ENCODE assay signal across 16 cellular contexts in the genomic region with DNA sequence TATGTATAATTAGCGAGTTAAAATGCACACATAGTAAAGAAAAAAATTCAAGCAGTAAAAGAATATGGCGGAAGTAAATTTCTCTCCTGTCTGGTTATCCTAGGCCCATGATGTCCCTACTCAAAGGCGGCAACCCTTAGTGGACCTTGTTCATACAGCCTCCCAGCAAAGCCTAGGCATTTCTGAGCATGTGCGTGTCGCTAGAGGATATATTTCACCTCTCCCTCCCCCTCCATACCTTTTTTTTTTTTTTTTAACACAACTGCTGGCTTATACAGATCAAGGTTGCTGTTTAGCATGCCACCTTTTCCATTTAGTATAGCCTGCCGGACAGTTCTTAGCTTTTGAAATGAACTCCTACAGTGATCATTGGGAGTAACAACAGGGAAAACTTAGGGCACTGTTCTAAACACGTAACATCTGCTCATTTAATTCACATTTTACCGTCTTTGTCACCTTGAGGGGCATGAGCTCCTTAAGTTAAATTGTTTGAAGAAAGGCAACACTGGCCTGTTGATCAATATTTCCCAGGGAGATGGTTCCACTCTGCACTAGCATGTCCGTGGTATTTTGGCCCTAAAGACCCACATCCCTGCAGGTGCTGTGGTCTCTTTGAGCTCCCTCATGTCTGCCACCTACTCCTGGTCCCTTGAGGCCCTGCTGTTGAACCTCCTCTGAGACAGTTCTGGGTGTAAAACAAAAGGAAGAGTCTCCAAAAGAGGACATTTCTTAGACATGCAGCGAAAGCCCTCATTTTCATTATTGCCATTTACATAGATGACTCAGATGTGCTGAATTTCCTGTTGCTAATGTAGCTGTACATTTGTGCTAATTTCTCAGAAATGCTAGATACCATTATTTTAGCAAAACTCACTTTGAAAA. TPM values are rescaled to one million over a fixed set of nuclear protein-coding genes. Genes with fewer than 3 reads are reported as not detected.
DNase-seq lines count a peak whose midpoint lies in the region; ATAC-seq, FAIRE-seq and TF ChIP-seq lines count a peak whose summit lies in the region.
"Had no signal": no experiment of that assay in that cellular context is flagged by ENCODE, and none has a peak within 500 bp of the region (broad histone marks: within the 10 kb centered on the region; RNA-seq: fewer than 3 reads in every experiment).

No MANE protein-coding gene starts in this region.

- no peak for TF ChIP-seq CTCF in activated CD8-positive, alpha-beta T cell treated with anti-CD3 and anti-CD28 coated beads for 36 hours (IDR thresholded peaks at IDR 0.05)

- peak overlapping the region; percentile 80 for H3K4me2 ChIP-seq in BLaER1

- H3K27ac Mint-ChIP-seq in activated CD8-positive, alpha-beta T cell treated with anti-CD3 and anti-CD28 coated beads for 36 hours: peak overlapping the region; percentile 73
- no peak overlapping the region for H3K27ac Mint-ChIP-seq in activated T-helper 1 cell treated with anti-CD3 and anti-CD28 coated beads, Interleukin-12 subunit alpha, Interleukin-12 subunit beta, Interleukin-2, Interleukin-4 antibody, amounts not matched to agents 30 ng/mL and 10 ng/mL and 1 ng/mL, durations not matched to agents 14 hours and 24 hours and 36 hours
- H3K27ac Mint-ChIP-seq: activated naive CD4-positive, alpha-beta T cell treated with anti-CD3 and anti-CD28 coated beads, Interleukin-2, amount 10 ng/mL, durations not matched to agents 7 days and 5 days; nephron had no signal

- peaks cover 15% of the 10 kb centered on the region for H3K4me1 Mint-ChIP-seq in activated CD8-positive, alpha-beta T cell treated with anti-CD3 and anti-CD28 coated beads for 36 hours (ENCODE audit: low read depth)
- H3K4me1 Mint-ChIP-seq in activated T-helper 1 cell treated with anti-CD3 and anti-CD28 coated beads, Interleukin-12 subunit alpha, Interleukin-12 subunit beta, Interleukin-2, Interleukin-4 antibody, amounts not matched to agents 30 ng/mL and 10 ng/mL and 1 ng/mL, durations not matched to agents 14 hours and 24 hours and 36 hours (ENCODE audit: low read depth): peaks cover 7% of the 10 kb centered on the region

- no peak overlapping the region for H3K4me3 Mint-ChIP-seq in activated CD8-positive, alpha-beta T cell treated with anti-CD3 and anti-CD28 coated beads for 36 hours
- no peak overlapping the region for H3K4me3 Mint-ChIP-seq in activated T-helper 1 cell treated with anti-CD3 and anti-CD28 coated beads, Interleukin-12 subunit alpha, Interleukin-12 subunit beta, Interleukin-2, Interleukin-4 antibody, amounts not matched to agents 30 ng/mL and 10 ng/mL and 1 ng/mL, durations not matched to agents 14 hours and 24 hours and 36 hours
- H3K4me3 Mint-ChIP-seq: activated naive CD4-positive, alpha-beta T cell treated with anti-CD3 and anti-CD28 coated beads, Interleukin-2, amount 10 ng/mL, durations not matched to agents 7 days and 5 days; central memory CD8-positive, alpha-beta T cell; nephron had no signal

- DNase-seq in GM12891 (ENCODE audit: insufficient read length, low spot score) (no peak), islet precursor cell (no peak)
- DNase-seq in activated CD8-positive, alpha-beta T cell treated with anti-CD3 and anti-CD28 coated beads for 36 hours: no peak
- no peak for DNase-seq in activated T-helper 1 cell treated with anti-CD3 and anti-CD28 coated beads, Interleukin-12 subunit alpha, Interleukin-12 subunit beta, Interleukin-2, Interleukin-4 antibody, amounts not matched to agents 30 ng/mL and 10 ng/mL and 1 ng/mL, durations not matched to agents 14 hours and 24 hours and 36 hours (ENCODE audit: low spot score)
- no peak for DNase-seq in stimulated activated naive CD4-positive, alpha-beta T cell treated with Interleukin-2 at 50 U/mL for 16 hours (lab: John Stamatoyannopoulos, UW)
- no peak for DNase-seq in effector CD4-positive, alpha-beta T cell
- DNase-seq: activated CD4-positive, alpha-beta T cell treated with anti-CD3 and anti-CD28 coated beads, Interleukin-2, amount 50 U/mL, for 48 hours; activated naive CD4-positive, alpha-beta T cell treated with anti-CD3 and anti-CD28 coated beads, Interleukin-2, amount 10 ng/mL, durations not matched to agents 7 days and 5 days; AML-193; DMS79; stimulated activated CD4-positive, alpha-beta T cell treated with anti-CD3 and anti-CD28 coated beads, Interleukin-4, amount 100 ng/mL, for 24 hours had no signal

- ATAC-seq in HG02798 (IDR thresholded peaks at IDR 0.05; ENCODE audit: poor library complexity, unreplicated experiment): peak; percentile 19
- ATAC-seq in activated CD8-positive, alpha-beta T cell treated with anti-CD3 and anti-CD28 coated beads for 36 hours: no peak

- peak; percentile 92 for FAIRE-seq in GM12891 (lab: Jason Lieb, UNC)

- peaks cover 100% of the 10 kb centered on the region for H3K4me1 ChIP-seq in BLaER1

- H3K9me3 Mint-ChIP-seq in activated CD8-positive, alpha-beta T cell treated with anti-CD3 and anti-CD28 coated beads for 36 hours: no peaks in the 10 kb centered on the region
- no peaks in the 10 kb centered on the region for H3K9me3 Mint-ChIP-seq in activated T-helper 1 cell treated with anti-CD3 and anti-CD28 coated beads, Interleukin-12 subunit alpha, Interleukin-12 subunit beta, Interleukin-2, Interleukin-4 antibody, amounts not matched to agents 30 ng/mL and 10 ng/mL and 1 ng/mL, durations not matched to agents 14 hours and 24 hours and 36 hours
- H3K9me3 Mint-ChIP-seq: activated naive CD4-positive, alpha-beta T cell treated with anti-CD3 and anti-CD28 coated beads, Interleukin-2, amount 10 ng/mL, durations not matched to agents 7 days and 5 days; central memory CD8-positive, alpha-beta T cell; nephron had no signal

- H3K9ac ChIP-seq in BLaER1: peak overlapping the region; percentile 57; the same call in 1 of the 2 replicates

- no peaks in the 10 kb centered on the region for H3K9me3 ChIP-seq in BLaER1

- H4K20me1 ChIP-seq in BLaER1: no peaks in the 10 kb centered on the region

- TF ChIP-seq POLR2A in GM12891 (IDR thresholded peaks at IDR 0.05; ENCODE audit: low read depth, low read length): peak; percentile 60

- intact Hi-C loops in activated CD8-positive, alpha-beta T cell treated with anti-CD3 and anti-CD28 coated beads for 36 hours (cut with micrococcal nuclease): no loop called here
- intact Hi-C loops in activated T-helper 1 cell treated with anti-CD3 and anti-CD28 coated beads, Interleukin-12 subunit alpha, Interleukin-12 subunit beta, Interleukin-2, Interleukin-4 antibody, amounts not matched to agents 30 ng/mL and 10 ng/mL and 1 ng/mL, durations not matched to agents 14 hours and 24 hours and 36 hours (cut with micrococcal nuclease): no loop called here

- CTCF ChIA-PET in activated CD8-positive, alpha-beta T cell treated with anti-CD3 and anti-CD28 coated beads for 36 hours (lab: Charles Lee): interaction anchor here (0.9 to 1.5 kb wide), 2 partner anchors 12 to 16 kb away, joined by 3 to 9 read pairs; no protein-coding TSS in a partner anchor

- POLR2A ChIA-PET in activated CD8-positive, alpha-beta T cell treated with anti-CD3 and anti-CD28 coated beads for 36 hours (lab: Charles Lee): interaction anchor here (1.6 kb wide), 1 partner anchor 10 kb away, joined by 5 read pairs; no protein-coding TSS in a partner anchor

- H3K4me3 ChIP-seq in BLaER1: peak overlapping the region; percentile 24; the same call in 1 of the 2 replicates

- no peaks in the 10 kb centered on the region for H3K27me3 Mint-ChIP-seq in activated CD8-positive, alpha-beta T cell treated with anti-CD3 and anti-CD28 coated beads for 36 hours
- peaks cover 4% of the 10 kb centered on the region for H3K27me3 Mint-ChIP-seq in activated T-helper 1 cell treated with anti-CD3 and anti-CD28 coated beads, Interleukin-12 subunit alpha, Interleukin-12 subunit beta, Interleukin-2, Interleukin-4 antibody, amounts not matched to agents 30 ng/mL and 10 ng/mL and 1 ng/mL, durations not matched to agents 14 hours and 24 hours and 36 hours (ENCODE audit: insufficient read depth)
- H3K27me3 Mint-ChIP-seq: central memory CD8-positive, alpha-beta T cell had no signal

- H3K27ac ChIP-seq in BLaER1: peak overlapping the region; percentile 82

- H3K36me3 ChIP-seq in BLaER1: no peaks in the 10 kb centered on the region

- no peaks in the 10 kb centered on the region for H3K27me3 ChIP-seq in BLaER1

- H3K36me3 Mint-ChIP-seq in activated CD8-positive, alpha-beta T cell treated with anti-CD3 and anti-CD28 coated beads for 36 hours (ENCODE audit: low read depth): no peaks in the 10 kb centered on the region
- no peaks in the 10 kb centered on the region for H3K36me3 Mint-ChIP-seq in activated T-helper 1 cell treated with anti-CD3 and anti-CD28 coated beads, Interleukin-12 subunit alpha, Interleukin-12 subunit beta, Interleukin-2, Interleukin-4 antibody, amounts not matched to agents 30 ng/mL and 10 ng/mL and 1 ng/mL, durations not matched to agents 14 hours and 24 hours and 36 hours (ENCODE audit: low read depth)
- H3K36me3 Mint-ChIP-seq: activated naive CD4-positive, alpha-beta T cell treated with anti-CD3 and anti-CD28 coated beads, Interleukin-2, amount 10 ng/mL, durations not matched to agents 7 days and 5 days had no signal

TF ChIP-seq in GM12891, 5 proteins besides CTCF, POLR2A, EP300 and RAD21:
- TF ChIP-seq SPI1 (IDR thresholded peaks at IDR 0.05; ENCODE audit: low read depth, low read length) (no peak), TAF1 (IDR thresholded peaks at IDR 0.05; ENCODE audit: low read depth, low read length) (peak; percentile 54; the same call in 1 of the 2 replicates), POU2F2 (IDR thresholded peaks at IDR 0.05; ENCODE audit: low read depth, low read length) (peak; percentile 71)

RNA-seq across cellular contexts. Expression of gene TNFRSF13B, which starts 4.1 kb away (rescaled TPM):
- 125 TPM for polyA plus RNA-seq in GM12891 (2012; ENCODE audit: low read depth, missing spikeins)
- not detected for total RNA-seq in activated CD8-positive, alpha-beta T cell treated with anti-CD3 and anti-CD28 coated beads for 36 hours
- not detected in 2 replicates for total RNA-seq in activated T-helper 1 cell treated with anti-CD3 and anti-CD28 coated beads, Interleukin-12 subunit alpha, Interleukin-12 subunit beta, Interleukin-2, Interleukin-4 antibody, amounts not matched to agents 30 ng/mL and 10 ng/mL and 1 ng/mL, durations not matched to agents 14 hours and 24 hours and 36 hours
- total RNA-seq: epithelial cell of proximal tubule had no signal
